16 cellular contexts compared by ENCODE assay signal in genomic region chr20:47201074-47201730, GRCh38.
DNase-seq lines count a peak whose midpoint lies in the region; ATAC-seq and TF ChIP-seq lines count a peak whose summit lies in the region.
"Had no signal": no experiment of that assay in that cellular context is flagged by ENCODE, and none has a peak within 500 bp of the region (broad histone marks: within the 10 kb centered on the region; RNA-seq: fewer than 3 reads in every experiment).

No MANE protein-coding gene starts in this region.

- no peak overlapping the region for H3K9ac ChIP-seq in MM.1S (ENCODE audit: low read length)
- H3K9ac ChIP-seq in endodermal cell (ENCODE audit: extremely low read depth, low read length, poor library complexity, severe bottlenecking) = no peak overlapping the region

- H3K27ac Mint-ChIP-seq in endodermal cell (peak overlapping the region; percentile 44), progenitor cell of endocrine pancreas (peak overlapping the region; percentile 14)
- H3K27ac Mint-ChIP-seq: HFFc6 had no signal

- H2AFZ ChIP-seq in MM.1S (ENCODE audit: low read length) = no peak overlapping the region

- H3K4me1 ChIP-seq in MM.1S (ENCODE audit: low read length) (peaks cover 11% of the 10 kb centered on the region), endodermal cell (ENCODE audit: control insufficient read depth, insufficient read depth, low read length) (no peaks in the 10 kb centered on the region)

- H3K27ac ChIP-seq in MM.1S (ENCODE audit: low read length) (peak overlapping the region; percentile 12; the same call in 1 of the 2 replicates), endodermal cell (ENCODE audit: low read depth, low read length) (no peak overlapping the region)
- H3K27ac ChIP-seq: RWPE1, SJSA1 had no signal

- WGBS in endodermal cell (ENCODE audit: insufficient coverage in 1 of 2, insufficient read length in 1 of 2), 2 experiments = 90 to 94% methylated on average over 6 to 9 of the region's 9 CpGs

- in situ Hi-C loops in Caki2 (cut with HindIII; ENCODE audit: low pct_unique_long_range_greater_than_20kb, low sequenced_read_pairs) = loop anchor here (25.0 kb wide), 1 partner anchor 161 kb away; the partner anchor contains the start of gene ZMYND8

- H3F3A ChIP-seq in MM.1S (ENCODE audit: insufficient read depth, low read length) = no peaks in the 10 kb centered on the region

- H3K36me3 ChIP-seq in MM.1S (replicated peaks; ENCODE audit: insufficient read depth, low read length) (no peaks in the 10 kb centered on the region), endodermal cell (ENCODE audit: control insufficient read depth, insufficient read depth, low read length) (no peaks in the 10 kb centered on the region)
- H3K36me3 ChIP-seq: SJSA1 had no signal

- H3K4me1 Mint-ChIP-seq in endodermal cell = peaks cover 21% of the 10 kb centered on the region
- H3K4me1 Mint-ChIP-seq in progenitor cell of endocrine pancreas (ENCODE audit: low read depth) = peaks cover 13% of the 10 kb centered on the region

- no peak overlapping the region for H3K4me3 Mint-ChIP-seq in endodermal cell
- no peak overlapping the region for H3K4me3 Mint-ChIP-seq in progenitor cell of endocrine pancreas (ENCODE audit: low read depth)
- H3K4me3 Mint-ChIP-seq: HFFc6 had no signal

- H3K9me2 ChIP-seq in MM.1S (replicated peaks; ENCODE audit: insufficient read depth, low read length) = no peaks in the 10 kb centered on the region

- no peaks in the 10 kb centered on the region for H4K20me1 ChIP-seq in MM.1S (ENCODE audit: insufficient read depth, low read length)

- H3K27me3 ChIP-seq in MM.1S (replicated peaks; ENCODE audit: insufficient read depth, low read length) = no peaks in the 10 kb centered on the region
- H3K27me3 ChIP-seq in endodermal cell (ENCODE audit: control insufficient read depth, insufficient read depth, low read length, poor library complexity, severe bottlenecking) = no peaks in the 10 kb centered on the region
- H3K27me3 ChIP-seq: SJSA1 had no signal

- TF ChIP-seq CTCF in MM.1S (IDR thresholded peaks at IDR 0.05; ENCODE audit: low read length) (no peak), endodermal cell (conservative IDR thresholded peaks at IDR 0.05) (no peak), progenitor cell of endocrine pancreas (IDR thresholded peaks at IDR 0.05; ENCODE audit: unreplicated experiment) (no peak)

- H3K36me3 Mint-ChIP-seq in endodermal cell (ENCODE audit: low read depth) (peaks cover 2% of the 10 kb centered on the region), progenitor cell of endocrine pancreas (ENCODE audit: insufficient read depth) (no peaks in the 10 kb centered on the region)

- no peak overlapping the region for H3K4me2 ChIP-seq in MM.1S (ENCODE audit: low read depth, low read length)

- H3K4me3 ChIP-seq in MM.1S (ENCODE audit: low read length) = no peak overlapping the region
- no peak overlapping the region for H3K4me3 ChIP-seq in endodermal cell (ENCODE audit: low read length)
- H3K4me3 ChIP-seq: SJSA1 had no signal

- H3K9me3 ChIP-seq in MM.1S (replicated peaks; ENCODE audit: insufficient read depth, low read length) (no peaks in the 10 kb centered on the region), endodermal cell (ENCODE audit: control insufficient read depth, low read length) (no peaks in the 10 kb centered on the region)
- H3K9me3 ChIP-seq: SJSA1 had no signal

- peak; percentile 40 for DNase-seq in Caki2 (ENCODE audit: low read depth)
- DNase-seq in MM.1S = peak; percentile 34
- DNase-seq in endodermal cell = no peak
- no peak for DNase-seq in progenitor cell of endocrine pancreas (ENCODE audit: low spot score, unreplicated experiment)
- DNase-seq in DMS 273 (lab: John Stamatoyannopoulos, UW; ENCODE audit: unreplicated experiment) = no peak
- DNase-seq: DMS79 treated with DMSO at 0.1 percent for 48 hours, GDM1, HFFc6, Karpas-422, NCI-H2029 treated with DMSO at 0.1 percent for 48 hours, NCI-H510A, SW 1271 had no signal

- no peaks in the 10 kb centered on the region for H3K27me3 Mint-ChIP-seq in endodermal cell (ENCODE audit: insufficient read depth)
- H3K27me3 Mint-ChIP-seq in progenitor cell of endocrine pancreas = no peaks in the 10 kb centered on the region

- no peaks in the 10 kb centered on the region for H3K79me2 ChIP-seq in MM.1S (ENCODE audit: low read length)

- ATAC-seq in HG03039 (IDR thresholded peaks at IDR 0.05; ENCODE audit: unreplicated experiment) (no peak), GM19455 (IDR thresholded peaks at IDR 0.05; ENCODE audit: unreplicated experiment) (no peak)

- H3K9me3 Mint-ChIP-seq in endodermal cell = peaks cover 2% of the 10 kb centered on the region
- H3K9me3 Mint-ChIP-seq in progenitor cell of endocrine pancreas (ENCODE audit: low read depth) = no peaks in the 10 kb centered on the region
- H3K9me3 Mint-ChIP-seq: HFFc6 had no signal

Comparison
In these comparisons a context has a peak if more than half of its experiments do, and no peak if none do; other contexts are left out.
1. DNase-seq: peak in Caki2 (single experiment) and MM.1S (single experiment); none in endodermal cell (single experiment), progenitor cell of endocrine pancreas (single experiment) and DMS 273 (single experiment).